2 cellular contexts compared by ENCODE assay signal in genomic region chr22:50297510-50298265, GRCh38.
A peak's percentile ranks its signal among the peaks of the same experiment; 100 is the strongest.
TF ChIP-seq lines count a peak whose summit lies in the region.

No MANE protein-coding gene starts in this region.

TF ChIP-seq in WTC11, 78 proteins besides CTCF, POLR2A, EP300 and RAD21:
- TF ChIP-seq ZSCAN18 (CRISPR knock-in tag; IDR thresholded peaks at IDR 0.05): no peak
- TF ChIP-seq, protein P1, sequence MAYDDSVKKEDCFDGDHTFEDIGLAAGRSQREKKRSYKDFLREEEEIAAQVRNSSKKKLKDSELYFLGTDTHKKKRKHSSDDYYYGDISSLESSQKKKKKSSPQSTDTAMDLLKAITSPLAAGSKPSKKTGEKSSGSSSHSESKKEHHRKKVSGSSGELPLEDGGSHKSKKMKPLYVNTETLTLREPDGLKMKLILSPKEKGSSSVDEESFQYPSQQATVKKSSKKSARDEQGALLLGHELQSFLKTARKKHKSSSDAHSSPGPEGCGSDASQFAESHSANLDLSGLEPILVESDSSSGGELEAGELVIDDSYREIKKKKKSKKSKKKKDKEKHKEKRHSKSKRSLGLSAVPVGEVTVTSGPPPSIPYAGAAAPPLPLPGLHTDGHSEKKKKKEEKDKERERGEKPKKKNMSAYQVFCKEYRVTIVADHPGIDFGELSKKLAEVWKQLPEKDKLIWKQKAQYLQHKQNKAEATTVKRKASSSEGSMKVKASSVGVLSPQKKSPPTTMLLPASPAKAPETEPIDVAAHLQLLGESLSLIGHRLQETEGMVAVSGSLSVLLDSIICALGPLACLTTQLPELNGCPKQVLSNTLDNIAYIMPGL (CRISPR knock-in tag; IDR thresholded peaks at IDR 0.05): no peak
- TF ChIP-seq RORB (CRISPR knock-in tag; IDR thresholded peaks at IDR 0.05): no peak
- TF ChIP-seq MLX (CRISPR knock-in tag; IDR thresholded peaks at IDR 0.05): no peak
- TF ChIP-seq, protein P2, sequence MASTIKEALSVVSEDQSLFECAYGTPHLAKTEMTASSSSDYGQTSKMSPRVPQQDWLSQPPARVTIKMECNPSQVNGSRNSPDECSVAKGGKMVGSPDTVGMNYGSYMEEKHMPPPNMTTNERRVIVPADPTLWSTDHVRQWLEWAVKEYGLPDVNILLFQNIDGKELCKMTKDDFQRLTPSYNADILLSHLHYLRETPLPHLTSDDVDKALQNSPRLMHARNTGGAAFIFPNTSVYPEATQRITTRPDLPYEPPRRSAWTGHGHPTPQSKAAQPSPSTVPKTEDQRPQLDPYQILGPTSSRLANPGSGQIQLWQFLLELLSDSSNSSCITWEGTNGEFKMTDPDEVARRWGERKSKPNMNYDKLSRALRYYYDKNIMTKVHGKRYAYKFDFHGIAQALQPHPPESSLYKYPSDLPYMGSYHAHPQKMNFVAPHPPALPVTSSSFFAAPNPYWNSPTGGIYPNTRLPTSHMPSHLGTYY (CRISPR knock-in tag; IDR thresholded peaks at IDR 0.05): no peak
- no peak for TF ChIP-seq NFYB (CRISPR knock-in tag; conservative IDR thresholded peaks at IDR 0.05; ENCODE audit: low read depth)
- no peak for TF ChIP-seq SOX15 (CRISPR knock-in tag; IDR thresholded peaks at IDR 0.05)
- TF ChIP-seq ZNF232 (CRISPR knock-in tag; IDR thresholded peaks at IDR 0.05): no peak
- no peak for TF ChIP-seq SP1 (CRISPR knock-in tag; conservative IDR thresholded peaks at IDR 0.05)
- no peak for TF ChIP-seq ZNF121 (CRISPR knock-in tag; IDR thresholded peaks at IDR 0.05)
- TF ChIP-seq, protein P3, sequence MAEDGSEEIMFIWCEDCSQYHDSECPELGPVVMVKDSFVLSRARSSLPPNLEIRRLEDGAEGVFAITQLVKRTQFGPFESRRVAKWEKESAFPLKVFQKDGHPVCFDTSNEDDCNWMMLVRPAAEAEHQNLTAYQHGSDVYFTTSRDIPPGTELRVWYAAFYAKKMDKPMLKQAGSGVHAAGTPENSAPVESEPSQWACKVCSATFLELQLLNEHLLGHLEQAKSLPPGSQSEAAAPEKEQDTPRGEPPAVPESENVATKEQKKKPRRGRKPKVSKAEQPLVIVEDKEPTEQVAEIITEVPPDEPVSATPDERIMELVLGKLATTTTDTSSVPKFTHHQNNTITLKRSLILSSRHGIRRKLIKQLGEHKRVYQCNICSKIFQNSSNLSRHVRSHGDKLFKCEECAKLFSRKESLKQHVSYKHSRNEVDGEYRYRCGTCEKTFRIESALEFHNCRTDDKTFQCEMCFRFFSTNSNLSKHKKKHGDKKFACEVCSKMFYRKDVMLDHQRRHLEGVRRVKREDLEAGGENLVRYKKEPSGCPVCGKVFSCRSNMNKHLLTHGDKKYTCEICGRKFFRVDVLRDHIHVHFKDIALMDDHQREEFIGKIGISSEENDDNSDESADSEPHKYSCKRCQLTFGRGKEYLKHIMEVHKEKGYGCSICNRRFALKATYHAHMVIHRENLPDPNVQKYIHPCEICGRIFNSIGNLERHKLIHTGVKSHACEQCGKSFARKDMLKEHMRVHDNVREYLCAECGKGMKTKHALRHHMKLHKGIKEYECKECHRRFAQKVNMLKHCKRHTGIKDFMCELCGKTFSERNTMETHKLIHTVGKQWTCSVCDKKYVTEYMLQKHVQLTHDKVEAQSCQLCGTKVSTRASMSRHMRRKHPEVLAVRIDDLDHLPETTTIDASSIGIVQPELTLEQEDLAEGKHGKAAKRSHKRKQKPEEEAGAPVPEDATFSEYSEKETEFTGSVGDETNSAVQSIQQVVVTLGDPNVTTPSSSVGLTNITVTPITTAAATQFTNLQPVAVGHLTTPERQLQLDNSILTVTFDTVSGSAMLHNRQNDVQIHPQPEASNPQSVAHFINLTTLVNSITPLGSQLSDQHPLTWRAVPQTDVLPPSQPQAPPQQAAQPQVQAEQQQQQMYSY (CRISPR knock-in tag; IDR thresholded peaks at IDR 0.05): no peak
- TF ChIP-seq, protein P4, sequence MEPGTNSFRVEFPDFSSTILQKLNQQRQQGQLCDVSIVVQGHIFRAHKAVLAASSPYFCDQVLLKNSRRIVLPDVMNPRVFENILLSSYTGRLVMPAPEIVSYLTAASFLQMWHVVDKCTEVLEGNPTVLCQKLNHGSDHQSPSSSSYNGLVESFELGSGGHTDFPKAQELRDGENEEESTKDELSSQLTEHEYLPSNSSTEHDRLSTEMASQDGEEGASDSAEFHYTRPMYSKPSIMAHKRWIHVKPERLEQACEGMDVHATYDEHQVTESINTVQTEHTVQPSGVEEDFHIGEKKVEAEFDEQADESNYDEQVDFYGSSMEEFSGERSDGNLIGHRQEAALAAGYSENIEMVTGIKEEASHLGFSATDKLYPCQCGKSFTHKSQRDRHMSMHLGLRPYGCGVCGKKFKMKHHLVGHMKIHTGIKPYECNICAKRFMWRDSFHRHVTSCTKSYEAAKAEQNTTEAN (CRISPR knock-in tag; IDR thresholded peaks at IDR 0.05): no peak

TF ChIP-seq in HepG2, 621 proteins besides CTCF, POLR2A, EP300 and RAD21 (continues in another document):
- TF ChIP-seq HNF4A (CRISPR knock-in tag; IDR thresholded peaks at IDR 0.05) (0 out of 2 replicates have a peak, but pooled peaks have one; percentile 1), LCORL (IDR thresholded peaks at IDR 0.05) (no peak), LCORL (CRISPR knock-in tag; IDR thresholded peaks at IDR 0.05) (0 out of 2 replicates have a peak, but pooled peaks have one; percentile 45), ZNF12 (CRISPR knock-in tag; IDR thresholded peaks at IDR 0.05) (no peak), HOXD1 (CRISPR knock-in tag; IDR thresholded peaks at IDR 0.05) (no peak), ERF (CRISPR knock-in tag; IDR thresholded peaks at IDR 0.05) (0 out of 2 replicates have a peak, but pooled peaks have one; percentile 30), ZMYM3 (CRISPR knock-in tag; IDR thresholded peaks at IDR 0.05) (0 out of 2 replicates have a peak, but pooled peaks have one; percentile 14), CAMTA2 (CRISPR knock-in tag; IDR thresholded peaks at IDR 0.05; ENCODE audit: borderline replicate concordance) (no peak), PRMT3 (CRISPR knock-in tag; IDR thresholded peaks at IDR 0.05; ENCODE audit: borderline replicate concordance, low read depth) (no peak), RNF2 (conservative IDR thresholded peaks at IDR 0.05; ENCODE audit: low read depth) (0 out of 2 replicates have a peak, but pooled peaks have one; percentile 43), NR2F6 (IDR thresholded peaks at IDR 0.05) (no peak), NR2F6 (CRISPR knock-in tag; IDR thresholded peaks at IDR 0.05) (0 out of 2 replicates have a peak, but pooled peaks have one; percentile 3), ZSCAN22 (CRISPR knock-in tag; IDR thresholded peaks at IDR 0.05) (peak; percentile 78; the same call in 1 of the 2 replicates), ZSCAN29 (CRISPR knock-in tag; conservative IDR thresholded peaks at IDR 0.05) (no peak), ZNF326 (CRISPR knock-in tag; IDR thresholded peaks at IDR 0.05; ENCODE audit: borderline replicate concordance) (no peak), ZMYM4 (CRISPR knock-in tag; IDR thresholded peaks at IDR 0.05) (0 out of 2 replicates have a peak, but pooled peaks have one; percentile 8), MXD4 (CRISPR knock-in tag; IDR thresholded peaks at IDR 0.05) (no peak), ZNF101 (CRISPR knock-in tag; IDR thresholded peaks at IDR 0.05; ENCODE audit: borderline replicate concordance, low read depth) (no peak), ZNF766 (CRISPR knock-in tag; IDR thresholded peaks at IDR 0.05; ENCODE audit: borderline replicate concordance) (no peak), ZNF691 (CRISPR knock-in tag; IDR thresholded peaks at IDR 0.05; ENCODE audit: borderline replicate concordance, low read depth) (no peak), CC2D1A (CRISPR knock-in tag; IDR thresholded peaks at IDR 0.05) (no peak), THAP11 (CRISPR knock-in tag; IDR thresholded peaks at IDR 0.05) (no peak), POGZ (CRISPR knock-in tag; IDR thresholded peaks at IDR 0.05) (no peak), HNRNPL (IDR thresholded peaks at IDR 0.05; ENCODE audit: low read depth, low read length) (peak; percentile 69; the same call in 1 of the 2 replicates), PHF21A (CRISPR knock-in tag; IDR thresholded peaks at IDR 0.05) (0 out of 2 replicates have a peak, but pooled peaks have one; percentile 17), KLF15 (CRISPR knock-in tag; IDR thresholded peaks at IDR 0.05; ENCODE audit: borderline replicate concordance) (no peak), ZNF746 (CRISPR knock-in tag; IDR thresholded peaks at IDR 0.05) (0 out of 2 replicates have a peak, but pooled peaks have one; percentile 1)
- TF ChIP-seq, protein P5, sequence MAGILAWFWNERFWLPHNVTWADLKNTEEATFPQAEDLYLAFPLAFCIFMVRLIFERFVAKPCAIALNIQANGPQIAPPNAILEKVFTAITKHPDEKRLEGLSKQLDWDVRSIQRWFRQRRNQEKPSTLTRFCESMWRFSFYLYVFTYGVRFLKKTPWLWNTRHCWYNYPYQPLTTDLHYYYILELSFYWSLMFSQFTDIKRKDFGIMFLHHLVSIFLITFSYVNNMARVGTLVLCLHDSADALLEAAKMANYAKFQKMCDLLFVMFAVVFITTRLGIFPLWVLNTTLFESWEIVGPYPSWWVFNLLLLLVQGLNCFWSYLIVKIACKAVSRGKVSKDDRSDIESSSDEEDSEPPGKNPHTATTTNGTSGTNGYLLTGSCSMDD (CRISPR knock-in tag; IDR thresholded peaks at IDR 0.05): no peak
- TF ChIP-seq, protein P6, sequence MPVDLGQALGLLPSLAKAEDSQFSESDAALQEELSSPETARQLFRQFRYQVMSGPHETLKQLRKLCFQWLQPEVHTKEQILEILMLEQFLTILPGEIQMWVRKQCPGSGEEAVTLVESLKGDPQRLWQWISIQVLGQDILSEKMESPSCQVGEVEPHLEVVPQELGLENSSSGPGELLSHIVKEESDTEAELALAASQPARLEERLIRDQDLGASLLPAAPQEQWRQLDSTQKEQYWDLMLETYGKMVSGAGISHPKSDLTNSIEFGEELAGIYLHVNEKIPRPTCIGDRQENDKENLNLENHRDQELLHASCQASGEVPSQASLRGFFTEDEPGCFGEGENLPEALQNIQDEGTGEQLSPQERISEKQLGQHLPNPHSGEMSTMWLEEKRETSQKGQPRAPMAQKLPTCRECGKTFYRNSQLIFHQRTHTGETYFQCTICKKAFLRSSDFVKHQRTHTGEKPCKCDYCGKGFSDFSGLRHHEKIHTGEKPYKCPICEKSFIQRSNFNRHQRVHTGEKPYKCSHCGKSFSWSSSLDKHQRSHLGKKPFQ (CRISPR knock-in tag; IDR thresholded peaks at IDR 0.05; ENCODE audit: insufficient replicate concordance): peak; percentile 98
- TF ChIP-seq, protein P7, sequence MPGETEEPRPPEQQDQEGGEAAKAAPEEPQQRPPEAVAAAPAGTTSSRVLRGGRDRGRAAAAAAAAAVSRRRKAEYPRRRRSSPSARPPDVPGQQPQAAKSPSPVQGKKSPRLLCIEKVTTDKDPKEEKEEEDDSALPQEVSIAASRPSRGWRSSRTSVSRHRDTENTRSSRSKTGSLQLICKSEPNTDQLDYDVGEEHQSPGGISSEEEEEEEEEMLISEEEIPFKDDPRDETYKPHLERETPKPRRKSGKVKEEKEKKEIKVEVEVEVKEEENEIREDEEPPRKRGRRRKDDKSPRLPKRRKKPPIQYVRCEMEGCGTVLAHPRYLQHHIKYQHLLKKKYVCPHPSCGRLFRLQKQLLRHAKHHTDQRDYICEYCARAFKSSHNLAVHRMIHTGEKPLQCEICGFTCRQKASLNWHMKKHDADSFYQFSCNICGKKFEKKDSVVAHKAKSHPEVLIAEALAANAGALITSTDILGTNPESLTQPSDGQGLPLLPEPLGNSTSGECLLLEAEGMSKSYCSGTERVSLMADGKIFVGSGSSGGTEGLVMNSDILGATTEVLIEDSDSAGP (CRISPR knock-in tag; IDR thresholded peaks at IDR 0.05; ENCODE audit: borderline replicate concordance): 0 out of 2 replicates have a peak, but pooled peaks have one; percentile 2
- TF ChIP-seq, protein P8, sequence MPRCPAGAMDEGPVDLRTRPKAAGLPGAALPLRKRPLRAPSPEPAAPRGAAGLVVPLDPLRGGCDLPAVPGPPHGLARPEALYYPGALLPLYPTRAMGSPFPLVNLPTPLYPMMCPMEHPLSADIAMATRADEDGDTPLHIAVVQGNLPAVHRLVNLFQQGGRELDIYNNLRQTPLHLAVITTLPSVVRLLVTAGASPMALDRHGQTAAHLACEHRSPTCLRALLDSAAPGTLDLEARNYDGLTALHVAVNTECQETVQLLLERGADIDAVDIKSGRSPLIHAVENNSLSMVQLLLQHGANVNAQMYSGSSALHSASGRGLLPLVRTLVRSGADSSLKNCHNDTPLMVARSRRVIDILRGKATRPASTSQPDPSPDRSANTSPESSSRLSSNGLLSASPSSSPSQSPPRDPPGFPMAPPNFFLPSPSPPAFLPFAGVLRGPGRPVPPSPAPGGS (CRISPR knock-in tag; IDR thresholded peaks at IDR 0.05): no peak
- TF ChIP-seq, protein P9, sequence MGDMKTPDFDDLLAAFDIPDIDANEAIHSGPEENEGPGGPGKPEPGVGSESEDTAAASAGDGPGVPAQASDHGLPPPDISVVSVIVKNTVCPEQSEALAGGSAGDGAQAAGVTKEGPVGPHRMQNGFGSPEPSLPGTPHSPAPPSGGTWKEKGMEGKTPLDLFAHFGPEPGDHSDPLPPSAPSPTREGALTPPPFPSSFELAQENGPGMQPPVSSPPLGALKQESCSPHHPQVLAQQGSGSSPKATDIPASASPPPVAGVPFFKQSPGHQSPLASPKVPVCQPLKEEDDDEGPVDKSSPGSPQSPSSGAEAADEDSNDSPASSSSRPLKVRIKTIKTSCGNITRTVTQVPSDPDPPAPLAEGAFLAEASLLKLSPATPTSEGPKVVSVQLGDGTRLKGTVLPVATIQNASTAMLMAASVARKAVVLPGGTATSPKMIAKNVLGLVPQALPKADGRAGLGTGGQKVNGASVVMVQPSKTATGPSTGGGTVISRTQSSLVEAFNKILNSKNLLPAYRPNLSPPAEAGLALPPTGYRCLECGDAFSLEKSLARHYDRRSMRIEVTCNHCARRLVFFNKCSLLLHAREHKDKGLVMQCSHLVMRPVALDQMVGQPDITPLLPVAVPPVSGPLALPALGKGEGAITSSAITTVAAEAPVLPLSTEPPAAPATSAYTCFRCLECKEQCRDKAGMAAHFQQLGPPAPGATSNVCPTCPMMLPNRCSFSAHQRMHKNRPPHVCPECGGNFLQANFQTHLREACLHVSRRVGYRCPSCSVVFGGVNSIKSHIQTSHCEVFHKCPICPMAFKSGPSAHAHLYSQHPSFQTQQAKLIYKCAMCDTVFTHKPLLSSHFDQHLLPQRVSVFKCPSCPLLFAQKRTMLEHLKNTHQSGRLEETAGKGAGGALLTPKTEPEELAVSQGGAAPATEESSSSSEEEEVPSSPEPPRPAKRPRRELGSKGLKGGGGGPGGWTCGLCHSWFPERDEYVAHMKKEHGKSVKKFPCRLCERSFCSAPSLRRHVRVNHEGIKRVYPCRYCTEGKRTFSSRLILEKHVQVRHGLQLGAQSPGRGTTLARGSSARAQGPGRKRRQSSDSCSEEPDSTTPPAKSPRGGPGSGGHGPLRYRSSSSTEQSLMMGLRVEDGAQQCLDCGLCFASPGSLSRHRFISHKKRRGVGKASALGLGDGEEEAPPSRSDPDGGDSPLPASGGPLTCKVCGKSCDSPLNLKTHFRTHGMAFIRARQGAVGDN (CRISPR knock-in tag; IDR thresholded peaks at IDR 0.05): peak; percentile 69
